ENCODE assay signal across 1 cellular context in genomic region chr4:40317921-40318658, GRCh38.
TF ChIP-seq lines count a peak whose summit lies in the region.

No MANE protein-coding gene starts in this region.

TF ChIP-seq in GM23338, 12 proteins besides CTCF, POLR2A, EP300 and RAD21 (continued from another document):
- TF ChIP-seq ZNF462 (CRISPR knock-in tag; IDR thresholded peaks at IDR 0.05) = no peak
- no peak for TF ChIP-seq EZH2 (IDR thresholded peaks at IDR 0.05; ENCODE audit: low read depth, unreplicated experiment)
- TF ChIP-seq NANOG (IDR thresholded peaks at IDR 0.05; ENCODE audit: borderline replicate concordance) = no peak
- TF ChIP-seq REST (IDR thresholded peaks at IDR 0.05; ENCODE audit: unreplicated experiment) = no peak
- TF ChIP-seq ZNF331 (CRISPR knock-in tag; IDR thresholded peaks at IDR 0.05; ENCODE audit: low read depth) = no peak
- TF ChIP-seq EZH2phosphoT487 (IDR thresholded peaks at IDR 0.05; ENCODE audit: unreplicated experiment) = no peak
- TF ChIP-seq JUNB (IDR thresholded peaks at IDR 0.05; ENCODE audit: unreplicated experiment) = no peak
